Comparison of ENCODE assay signal across 33 cellular contexts in the genomic region with DNA sequence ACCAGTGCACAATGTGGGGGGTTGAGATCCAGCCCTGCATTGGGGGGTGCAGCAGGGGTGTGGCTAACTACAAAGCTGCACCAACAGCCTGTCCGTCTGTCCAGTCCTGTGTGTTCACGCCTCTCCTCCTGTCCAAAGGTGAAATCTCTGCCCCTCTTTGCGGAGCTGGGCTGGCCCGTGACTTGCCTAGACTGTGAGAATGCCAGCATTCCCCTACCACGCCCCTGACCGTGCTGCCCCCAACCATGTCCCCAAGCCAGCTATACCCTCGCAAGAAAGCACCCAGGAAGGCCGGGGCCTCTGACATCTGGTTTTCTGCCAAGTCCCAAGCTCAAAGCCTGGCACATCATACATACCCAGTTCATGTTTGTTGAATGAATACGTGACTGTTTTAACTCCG. TPM values are rescaled to one million over a fixed set of nuclear protein-coding genes. Genes with fewer than 3 reads are reported as not detected.
"Had no signal": no experiment of that assay in that cellular context is flagged by ENCODE, and none has a peak within 500 bp of the region (broad histone marks: within the 10 kb centered on the region; RNA-seq: fewer than 3 reads in every experiment).

No MANE protein-coding gene starts in this region.

- ATAC-seq: naive thymus-derived CD4-positive, alpha-beta T cell; natural killer cell; psoas muscle; right cardiac atrium; right lobe of liver; stimulated activated naive CD8-positive, alpha-beta T cell treated with anti-CD3 and anti-CD28 coated beads, Interleukin-15, amount 100 ng/mL, for 72 hours; stimulated activated naive CD8-positive, alpha-beta T cell treated with anti-CD3 and anti-CD28 coated beads, Interleukin-15, Interleukin-2, amounts not matched to agents 100 U/mL and 50 U/mL, for 24 hours; upper lobe of right lung had no signal

- H2AFZ ChIP-seq: neural progenitor cell, parathyroid adenoma had no signal

- H3K4me3 ChIP-seq: neural progenitor cell, ovary, psoas muscle, right lobe of liver, sigmoid colon, suprapubic skin, testis, tibial artery, transverse colon, upper lobe of right lung, vagina had no signal

- H3K4me3 Mint-ChIP-seq: naive thymus-derived CD4-positive, alpha-beta T cell; natural killer cell; nephron; neural progenitor cell; stimulated activated memory B cell treated with anti-CD40 and anti-IgM and Interleukin-4, amounts not matched to agents 10 μg/mL and 1 μg/mL and 100 μg/mL, for 72 hours; stimulated activated naive CD8-positive, alpha-beta T cell treated with anti-CD3 and anti-CD28 coated beads, Interleukin-15, amount 100 ng/mL, for 72 hours; type B pancreatic cell had no signal

- FAIRE-seq: small intestine had no signal

- H3K4me2 ChIP-seq: neural progenitor cell had no signal

- H3K9me3 Mint-ChIP-seq: naive thymus-derived CD4-positive, alpha-beta T cell; natural killer cell; nephron; stimulated activated memory B cell treated with anti-CD40 and anti-IgM and Interleukin-4, amounts not matched to agents 10 μg/mL and 1 μg/mL and 100 μg/mL, for 72 hours; stimulated activated naive CD8-positive, alpha-beta T cell treated with anti-CD3 and anti-CD28 coated beads, Interleukin-15, amount 100 ng/mL, for 72 hours; type B pancreatic cell had no signal

- H3K4me1 ChIP-seq: parathyroid adenoma had no signal

- DNase-seq: naive thymus-derived CD4-positive, alpha-beta T cell; natural killer cell; nucleus accumbens; ovary; right cardiac atrium; right lobe of liver; sigmoid colon; small intestine; stimulated activated CD4-positive, alpha-beta T cell treated with anti-CD3 and anti-CD28 coated beads, Interleukin-12 subunit alpha, Interleukin-12 subunit beta, amount 100 ng/mL, for 4 hours; stimulated activated CD4-positive, alpha-beta T cell treated with anti-CD3 and anti-CD28 coated beads, Interleukin-1b, Interleukin-23, amount 100 ng/mL, for 48 hours; stimulated activated CD4-positive, alpha-beta T cell treated with anti-CD3 and anti-CD28 coated beads, Interleukin-4, amount 100 ng/mL, for 1 hour; stimulated activated CD4-positive, alpha-beta T cell treated with anti-CD3 and anti-CD28 coated beads, Interleukin-4, amount 100 ng/mL, for 4 hours; stimulated activated CD8-positive, alpha-beta memory T cell treated with anti-CD3 and anti-CD28 coated beads, Interleukin-4, amount 100 ng/mL, for 48 hours; stimulated activated naive CD4-positive, alpha-beta T cell; stimulated activated naive CD8-positive, alpha-beta T cell treated with anti-CD3 and anti-CD28 coated beads, Interleukin-15, amount 100 ng/mL, for 72 hours; stimulated activated naive CD8-positive, alpha-beta T cell treated with anti-CD3 and anti-CD28 coated beads, Interleukin-15, Interleukin-2, amounts not matched to agents 100 U/mL and 50 U/mL, for 24 hours; testis; transverse colon; upper lobe of right lung had no signal

- H3K27ac ChIP-seq: neural progenitor cell, neutrophil, ovary, parathyroid adenoma, psoas muscle, right lobe of liver, sigmoid colon, suprapubic skin, testis, tibial artery, transverse colon, upper lobe of right lung, vagina had no signal

- H3K27me3 ChIP-seq: ovary, right lobe of liver, suprapubic skin, testis, transverse colon, upper lobe of right lung, vagina had no signal

- H3K79me2 ChIP-seq: parathyroid adenoma had no signal

- H3K27ac Mint-ChIP-seq: neural progenitor cell; progenitor cell of endocrine pancreas; stimulated activated memory B cell treated with anti-CD40 and anti-IgM and Interleukin-4, amounts not matched to agents 10 μg/mL and 1 μg/mL and 100 μg/mL, for 72 hours; type B pancreatic cell had no signal

- H3K9ac ChIP-seq: neural progenitor cell, parathyroid adenoma had no signal

- H3K36me3 ChIP-seq: neural progenitor cell, neutrophil, ovary, right lobe of liver, sigmoid colon, suprapubic skin, tibial artery, transverse colon, upper lobe of right lung, vagina had no signal

- H3K36me3 Mint-ChIP-seq: natural killer cell; neural progenitor cell; stimulated activated memory B cell treated with anti-CD40 and anti-IgM and Interleukin-4, amounts not matched to agents 10 μg/mL and 1 μg/mL and 100 μg/mL, for 72 hours; type B pancreatic cell had no signal

- H3K9me3 ChIP-seq: neutrophil, ovary, psoas muscle, right lobe of liver, sigmoid colon, suprapubic skin, testis, tibial artery, transverse colon, upper lobe of right lung, vagina had no signal

RNA-seq across cellular contexts. Expression of gene CFAP99, which starts 19.5 kb away (rescaled TPM):
- total RNA-seq: natural killer cell, progenitor cell of endocrine pancreas, psoas muscle, right cardiac atrium, sigmoid colon, skeletal muscle tissue, suprapubic skin, upper lobe of right lung, urinary bladder, vagina had no signal
- polyA plus RNA-seq: naive thymus-derived CD4-positive, alpha-beta T cell; neural cell; right cardiac atrium had no signal
